8 cellular contexts compared by ENCODE assay signal in the genomic region with DNA sequence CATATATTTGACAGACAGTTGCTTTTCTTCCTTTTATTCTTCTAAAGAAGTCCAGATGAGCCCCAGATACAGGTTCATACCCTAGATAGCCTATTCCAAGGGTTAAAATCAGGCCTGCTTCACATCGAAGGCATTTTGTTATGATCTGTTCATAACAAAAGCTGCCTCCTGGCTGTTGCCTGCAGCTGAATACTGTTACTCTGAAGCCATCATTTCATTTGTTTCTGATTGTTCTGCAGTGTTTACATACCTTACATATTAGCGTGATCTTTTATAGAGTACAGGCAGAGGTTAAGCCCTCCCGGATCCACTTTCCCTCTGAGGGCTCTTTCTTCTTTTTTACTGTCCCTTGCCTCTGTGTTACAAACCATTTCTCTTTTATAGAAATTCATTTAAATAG.
DNase-seq lines count a peak whose midpoint lies in the region; ATAC-seq and TF ChIP-seq lines count a peak whose summit lies in the region.

No MANE protein-coding gene starts in this region.

- H3K9me3 ChIP-seq in gastrocnemius medialis, result no peaks in the 10 kb centered on the region

- no peaks in the 10 kb centered on the region for H3K27me3 ChIP-seq in gastrocnemius medialis

- peaks cover 61 to 69% of the 10 kb centered on the region in 2 donors for H3K4me1 ChIP-seq in gastrocnemius medialis

- no peaks in the 10 kb centered on the region for H3K36me3 ChIP-seq in gastrocnemius medialis

- no peak for TF ChIP-seq POLR2A in gastrocnemius medialis (IDR thresholded peaks at IDR 0.05)

- H3K4me3 ChIP-seq in gastrocnemius medialis, result no peak overlapping the region

- ATAC-seq in gastrocnemius medialis (no peak), HG02981 (IDR thresholded peaks at IDR 0.05; ENCODE audit: unreplicated experiment) (no peak), GM21717 (IDR thresholded peaks at IDR 0.05; ENCODE audit: unreplicated experiment) (no peak)

- H3K27ac ChIP-seq in gastrocnemius medialis, result peak overlapping the region; percentile 84 to 91 (median 86)

- intact Hi-C loops in gastrocnemius medialis (cut with DNase I; ENCODE audit: low total_unique reads), result loop anchor here (5.0 kb wide), 2 partner anchors 73 to 298 kb away; a partner anchor contains a TSS

- peak; percentile 66 for DNase-seq in GM04504 (ENCODE audit: low read depth)
- peak; percentile 45 for DNase-seq in RPMI7951 (ENCODE audit: low read depth)
- DNase-seq in fibroblast of gingiva (ENCODE audit: low read depth), result peak; percentile 81
- no peak for DNase-seq in gastrocnemius medialis
- no peak for DNase-seq in NCI-H2196 (lab: John Stamatoyannopoulos, UW; ENCODE audit: unreplicated experiment)
- DNase-seq in GM10248 (ENCODE audit: extremely low spot score), result no peak

- TF ChIP-seq CTCF in gastrocnemius medialis (IDR thresholded peaks at IDR 0.05 in 4 of 5, conservative IDR thresholded peaks at IDR 0.05 in 1 of 5) (no peak), GM10248 (IDR thresholded peaks at IDR 0.05; ENCODE audit: control extremely low read depth, extremely low read depth, low read depth, missing control alignments) (no peak)

- POLR2A ChIA-PET in GM10248 (lab: Yijun Ruan, JAX), result no interaction called here

- in situ Hi-C loops in gastrocnemius medialis (cut with MboI; ENCODE audit: low sequenced_read_pairs in 4 of 4), result no loop called here

- CTCF ChIA-PET in GM10248 (lab: Yijun Ruan, JAX), result interaction anchor here (2.5 kb wide), 1 partner anchor 11 kb away, joined by 9 read pairs; no protein-coding TSS in a partner anchor

Comparison
In these comparisons a context has a peak if more than half of its experiments do, and no peak if none do; other contexts are left out.
1. DNase-seq: peak in GM04504 (single experiment), RPMI7951 (single experiment) and fibroblast of gingiva (single experiment); none in gastrocnemius medialis (0 of 2), NCI-H2196 (single experiment) and GM10248 (single experiment).